In genomic region chr20:49157146-49157545, GRCh38 we compare ENCODE assay signal across 19 cellular contexts. TPM values are rescaled to one million over a fixed set of nuclear protein-coding genes. Genes with fewer than 3 reads are reported as not detected.
A peak's percentile ranks its signal among the peaks of the same experiment; 100 is the strongest.
DNase-seq lines count a peak whose midpoint lies in the region; ATAC-seq, FAIRE-seq and TF ChIP-seq lines count a peak whose summit lies in the region.
"Had no signal": no experiment of that assay in that cellular context is flagged by ENCODE, and none has a peak within 500 bp of the region (broad histone marks: within the 10 kb centered on the region; RNA-seq: fewer than 3 reads in every experiment).

No MANE protein-coding gene starts in this region.

- H3K4me1 ChIP-seq in HepG2 (ENCODE audit: insufficient read depth, low read length) (peaks cover 55% of the 10 kb centered on the region), right lobe of liver (no peaks in the 10 kb centered on the region), left ventricle myocardium inferior (peaks cover 7% of the 10 kb centered on the region)

- peaks cover 82% of the 10 kb centered on the region for H3K36me3 Mint-ChIP-seq in activated T-cell treated with anti-CD3 and anti-CD28 coated beads, Interleukin-2, amount 50 U/mL, for 24 hours (ENCODE audit: low read depth)
- peaks cover 13% of the 10 kb centered on the region for H3K36me3 Mint-ChIP-seq in WTC11
- peaks cover 52% of the 10 kb centered on the region for H3K36me3 Mint-ChIP-seq in central memory CD8-positive, alpha-beta T cell (ENCODE audit: insufficient read depth)

- no peak for ATAC-seq in HepG2
- no peak for ATAC-seq in right lobe of liver
- ATAC-seq in WTC11, result no peak
- ATAC-seq in central memory CD8-positive, alpha-beta T cell (replicated peaks; ENCODE audit: extremely low read depth, poor library complexity, severe bottlenecking), result no peak
- ATAC-seq: CD8-positive, alpha-beta T cell; GM12878; HCT116 had no signal

- in situ Hi-C loops in HepG2 (cut with HindIII; ENCODE audit: extremely low pct_ligation_motif_present, low pct_unique_long_range_greater_than_20kb), result no loop called here

- POLR2A ChIA-PET in HepG2 (lab: Yijun Ruan, JAX) (interaction anchor here (1.3 kb wide), 1 partner anchor 121 kb away, joined by 3 read pairs; the partner anchor contains the start of gene ZNFX1), WTC11 (lab: Charles Lee) (no interaction called here)

- no peak overlapping the region for H2AFZ ChIP-seq in HepG2 (ENCODE audit: low read length)

- H3K27ac Mint-ChIP-seq in activated T-cell treated with anti-CD3 and anti-CD28 coated beads, Interleukin-2, amount 50 U/mL, for 24 hours, result peak overlapping the region; percentile 85
- no peak overlapping the region for H3K27ac Mint-ChIP-seq in WTC11
- peak overlapping the region; percentile 6 for H3K27ac Mint-ChIP-seq in central memory CD8-positive, alpha-beta T cell (ENCODE audit: low read depth)
- H3K27ac Mint-ChIP-seq: CD8-positive, alpha-beta T cell had no signal

- no peak overlapping the region for H3K9ac ChIP-seq in HepG2 (ENCODE audit: insufficient read depth, low read depth, low read length)
- H3K9ac ChIP-seq: BLaER1 had no signal

- DNase-seq in activated T-cell treated with anti-CD3 and anti-CD28 coated beads, Interleukin-2, amount 50 U/mL, for 24 hours, result no peak
- no peak for DNase-seq in activated T-cell treated with anti-CD3 and anti-CD28 coated beads for 4 hours
- no peak for DNase-seq in HepG2 (ENCODE audit: low spot score)
- no peak for DNase-seq in right lobe of liver
- no peak for DNase-seq in WTC11 (ENCODE audit: low spot score)
- no peak for DNase-seq in central memory CD8-positive, alpha-beta T cell (ENCODE audit: low spot score in 2 of 2)
- DNase-seq in left ventricle myocardium inferior, result no peak
- no peak for DNase-seq in NCI-H2196 (lab: John Stamatoyannopoulos, UW; ENCODE audit: unreplicated experiment)
- DNase-seq: 8988T; Calu3; CD8-positive, alpha-beta T cell; DND-41; EL; GOT3; H7 had no signal

- H3K4me3 Mint-ChIP-seq in activated T-cell treated with anti-CD3 and anti-CD28 coated beads, Interleukin-2, amount 50 U/mL, for 24 hours, result no peak overlapping the region
- H3K4me3 Mint-ChIP-seq in WTC11, result no peak overlapping the region
- H3K4me3 Mint-ChIP-seq in central memory CD8-positive, alpha-beta T cell, result no peak overlapping the region
- H3K4me3 Mint-ChIP-seq: CD14-positive monocyte; CD8-positive, alpha-beta T cell had no signal

- H3K27me3 ChIP-seq in HepG2 (ENCODE audit: control insufficient read depth in 1 of 2, insufficient read depth in 2 of 2, low read length in 2 of 2) (no peaks in the 10 kb centered on the region), right lobe of liver (no peaks in the 10 kb centered on the region), left ventricle myocardium inferior (ENCODE audit: low read depth) (no peaks in the 10 kb centered on the region)
- H3K27me3 ChIP-seq: BLaER1 had no signal

- TF ChIP-seq CTCF in HepG2 (CRISPR knock-in tag; IDR thresholded peaks at IDR 0.05) (no peak), right lobe of liver (IDR thresholded peaks at IDR 0.05) (no peak), WTC11 (IDR thresholded peaks at IDR 0.05) (no peak), left ventricle myocardium inferior (IDR thresholded peaks at IDR 0.05; ENCODE audit: borderline replicate concordance) (no peak)

- TF ChIP-seq POLR2A in HepG2 (IDR thresholded peaks at IDR 0.05; ENCODE audit: insufficient read depth in 1 of 2, low read depth in 2 of 2, low read length in 2 of 2) (no peak), right lobe of liver (IDR thresholded peaks at IDR 0.05) (no peak)

- H3K9me3 Mint-ChIP-seq in activated T-cell treated with anti-CD3 and anti-CD28 coated beads, Interleukin-2, amount 50 U/mL, for 24 hours, result no peaks in the 10 kb centered on the region
- no peaks in the 10 kb centered on the region for H3K9me3 Mint-ChIP-seq in WTC11
- H3K9me3 Mint-ChIP-seq in central memory CD8-positive, alpha-beta T cell, result no peaks in the 10 kb centered on the region
- H3K9me3 Mint-ChIP-seq: CD8-positive, alpha-beta T cell had no signal

- H3K27me3 Mint-ChIP-seq in activated T-cell treated with anti-CD3 and anti-CD28 coated beads, Interleukin-2, amount 50 U/mL, for 24 hours, result no peaks in the 10 kb centered on the region
- no peaks in the 10 kb centered on the region for H3K27me3 Mint-ChIP-seq in WTC11 (ENCODE audit: low read depth)
- H3K27me3 Mint-ChIP-seq in central memory CD8-positive, alpha-beta T cell, result no peaks in the 10 kb centered on the region

- FAIRE-seq in HepG2 (lab: Jason Lieb, UNC), result no peak
- FAIRE-seq: GM12878 had no signal

- peaks cover 64% of the 10 kb centered on the region for H4K20me1 ChIP-seq in HepG2 (ENCODE audit: insufficient read depth, low read length)

- CTCF ChIA-PET in HepG2 (lab: Yijun Ruan, JAX; ENCODE audit: low intra/inter-chr PET ratio, low total read pairs), result no interaction called here
- CTCF ChIA-PET in WTC11 (lab: Charles Lee), result no interaction called here

- intact Hi-C loops in HepG2 (cut with micrococcal nuclease; ENCODE audit: unreplicated experiment), result no loop called here
- intact Hi-C loops in right lobe of liver (cut with DNase I), result no loop called here
- intact Hi-C loops in left ventricle myocardium inferior (cut with micrococcal nuclease), result no loop called here

- H3K9me3 ChIP-seq in HepG2 (ENCODE audit: low read length) (no peaks in the 10 kb centered on the region), right lobe of liver (no peaks in the 10 kb centered on the region), left ventricle myocardium inferior (replicated peaks) (no peaks in the 10 kb centered on the region)
- H3K9me3 ChIP-seq: BLaER1 had no signal

- peaks cover 18 to 36% of the 10 kb centered on the region in 2 experiments for H3K36me3 ChIP-seq in HepG2 (replicated peaks in 1 of 2; ENCODE audit: control insufficient read depth in 1 of 2, insufficient read depth in 2 of 2, low read length in 2 of 2)
- H3K36me3 ChIP-seq in right lobe of liver, result peaks cover 0 to 23% (median 2%) of the 10 kb centered on the region in 4 donors
- H3K36me3 ChIP-seq in left ventricle myocardium inferior, result peaks cover 33% of the 10 kb centered on the region

- H3K4me3 ChIP-seq in HepG2 (replicated peaks in 1 of 3; ENCODE audit: insufficient read depth in 1 of 3, low read depth in 2 of 3, low read length in 3 of 3), result no peak overlapping the region
- H3K4me3 ChIP-seq in right lobe of liver, result no peak overlapping the region
- no peak overlapping the region for H3K4me3 ChIP-seq in left ventricle myocardium inferior
- H3K4me3 ChIP-seq: BLaER1, GM12878 had no signal

- H3K4me2 ChIP-seq in HepG2 (ENCODE audit: low read depth, low read length), result no peak overlapping the region
- H3K4me2 ChIP-seq: BLaER1 had no signal

- H3K79me2 ChIP-seq in HepG2 (ENCODE audit: insufficient read depth, low read length), result peaks cover 82% of the 10 kb centered on the region

- H3K4me1 Mint-ChIP-seq in activated T-cell treated with anti-CD3 and anti-CD28 coated beads, Interleukin-2, amount 50 U/mL, for 24 hours (ENCODE audit: low read depth), result peaks cover 56% of the 10 kb centered on the region
- no peaks in the 10 kb centered on the region for H3K4me1 Mint-ChIP-seq in WTC11
- peaks cover 17% of the 10 kb centered on the region for H3K4me1 Mint-ChIP-seq in central memory CD8-positive, alpha-beta T cell

- H3K27ac ChIP-seq in HepG2 (ENCODE audit: extremely low read length, insufficient read depth, low read length) (no peak overlapping the region), right lobe of liver (no peak overlapping the region), left ventricle myocardium inferior (replicated peaks) (no peak overlapping the region)
- H3K27ac ChIP-seq: BLaER1 had no signal

- no TSS peak for BruUV-seq in HepG2 (replicated peaks; lab: Mats Ljungman, UMichigan)

- no peak for TF ChIP-seq RAD21 in HepG2 (CRISPR knock-in tag; IDR thresholded peaks at IDR 0.05)

- TF ChIP-seq EP300 in HepG2 (IDR thresholded peaks at IDR 0.05; ENCODE audit: low read depth in 2 of 2, low read length in 2 of 2) (no peak), HepG2 (CRISPR knock-in tag; IDR thresholded peaks at IDR 0.05; ENCODE audit: borderline replicate concordance) (no peak)

- WGBS in HepG2 (ENCODE audit: low lambda C conversion rate), result 98% methylated on average over 2 of the region's 2 CpGs
- 100% methylated on average over 1 of the region's 2 CpGs for WGBS in right lobe of liver (ENCODE audit: insufficient coverage, low coverage, low lambda C conversion rate, missing lambda C conversion rate)

TF ChIP-seq in HepG2, 621 proteins besides CTCF, POLR2A, EP300 and RAD21 (continues in another document):
- no peak for TF ChIP-seq ZNF773 (CRISPR knock-in tag; IDR thresholded peaks at IDR 0.05; ENCODE audit: borderline replicate concordance)

TF ChIP-seq in WTC11, 78 proteins besides CTCF, POLR2A, EP300 and RAD21:
- TF ChIP-seq TP53 (CRISPR knock-in tag; IDR thresholded peaks at IDR 0.05), result no peak
- TF ChIP-seq ZNF121 (CRISPR knock-in tag; IDR thresholded peaks at IDR 0.05), result peak; percentile 36; the same call in 1 of the 2 replicates

RNA-seq across cellular contexts. Expression of gene STAU1, which starts 31.0 kb away (rescaled TPM):
- 119 and 186 TPM in 2 replicates for total RNA-seq in HepG2 (2016; rRNA removed; fragmentation: Illumina TruSeq; extraction: Trizol)
- total RNA-seq in HepG2 (2016; cell fraction: cytosol; rRNA removed; fragmentation: Illumina TruSeq; extraction: Trizol; ENCODE audit: low read depth), result 84.1 and 98.9 TPM in 2 replicates
- 118 and 170 TPM in 2 replicates for total RNA-seq in HepG2 (2016; cell fraction: insoluble cytoplasmic fraction; rRNA removed; fragmentation: Illumina TruSeq; extraction: Trizol)
- 217 and 243 TPM in 2 replicates for total RNA-seq in HepG2 (2016; cell fraction: membrane; rRNA removed; fragmentation: Illumina TruSeq; extraction: Trizol)
- 77.6 and 86.1 TPM in 2 replicates for total RNA-seq in HepG2 (2016; cell fraction: nucleus; rRNA removed; fragmentation: Illumina TruSeq; extraction: Trizol)
- polyA plus RNA-seq in HepG2 (2011; rRNA removed), result 121 and 133 TPM in 2 replicates
- polyA plus RNA-seq in HepG2 (2011; cell fraction: cytosol; rRNA removed), result 95.5 and 124 TPM in 2 replicates
- 55.6 and 68.1 TPM in 2 replicates for polyA plus RNA-seq in HepG2 (2011; cell fraction: nucleus; rRNA removed)
- 196 and 212 TPM in 2 replicates for polyA plus RNA-seq in HepG2 (2012)
- polyA plus RNA-seq in HepG2 (2016; cell fraction: cytosol; fragmentation: Illumina TruSeq; extraction: Trizol; ENCODE audit: low read depth), result 100 and 110 TPM in 2 replicates
- polyA plus RNA-seq in HepG2 (2016; cell fraction: insoluble cytoplasmic fraction; fragmentation: Illumina TruSeq; extraction: Trizol; ENCODE audit: low read depth), result 241 and 269 TPM in 2 replicates
- polyA plus RNA-seq in HepG2 (2016; cell fraction: membrane; fragmentation: Illumina TruSeq; extraction: Trizol; ENCODE audit: low read depth), result 212 and 250 TPM in 2 replicates
- 141 and 152 TPM in 2 replicates for polyA plus RNA-seq in HepG2 (2016; cell fraction: nucleus; fragmentation: Illumina TruSeq; extraction: Trizol; ENCODE audit: insufficient read depth, low read depth)
- 37.2 and 106 TPM in 2 replicates for polyA minus RNA-seq in HepG2 (2011; rRNA and poly(A)+ RNA removed; ENCODE audit: low replicate concordance)
- 158 and 174 TPM in 2 replicates for polyA minus RNA-seq in HepG2 (2011; cell fraction: cytosol; rRNA and poly(A)+ RNA removed)
- polyA minus RNA-seq in HepG2 (2011; cell fraction: nucleus; rRNA and poly(A)+ RNA removed), result 61.8 and 82.7 TPM in 2 replicates
- 10 to 100 TPM; 53.7 to 96.6 (median 70.4) TPM for total RNA-seq in right lobe of liver
- total RNA-seq in WTC11 (2021), result 83.6 to 92.6 TPM (median 87.3 TPM) in 3 replicates
- total RNA-seq in left ventricle myocardium inferior, result 63.4 TPM
